Comparison of ENCODE assay signal across 3 cellular contexts in genomic region chr4:69056921-69057562, GRCh38.
TF ChIP-seq lines count a peak whose summit lies in the region.

No MANE protein-coding gene starts in this region.

TF ChIP-seq in SK-N-SH treated with all-trans-retinoic acid at 6 μM for 48 hours, 23 proteins besides CTCF, POLR2A, EP300 and RAD21 (continued from another document):
- TF ChIP-seq CSRNP3 (CRISPR knock-in tag; IDR thresholded peaks at IDR 0.05) (no peak), BACH2 (CRISPR knock-in tag; IDR thresholded peaks at IDR 0.05; ENCODE audit: borderline replicate concordance) (no peak)

TF ChIP-seq in K562, 482 proteins besides CTCF, POLR2A, EP300 and RAD21 (continued from another document):
- TF ChIP-seq MTA1 (IDR thresholded peaks at IDR 0.05; ENCODE audit: borderline replicate concordance) = no peak
- TF ChIP-seq PCBP2 (IDR thresholded peaks at IDR 0.05; ENCODE audit: low read depth, low read length, poor library complexity, severe bottlenecking) = no peak
TF ChIP-seq in K562: peak in this region for 1.

TF ChIP-seq in liver, 16 proteins besides CTCF, POLR2A, EP300 and RAD21 (continued from another document):
- TF ChIP-seq JUND (IDR thresholded peaks at IDR 0.05) = no peak
- no peak for TF ChIP-seq TAF1 (conservative IDR thresholded peaks at IDR 0.05)
- TF ChIP-seq RXRA (IDR thresholded peaks at IDR 0.05) = no peak
- TF ChIP-seq SP1 (IDR thresholded peaks at IDR 0.05) = no peak
